Comparison of ENCODE assay signal across 12 cellular contexts in the genomic region with DNA sequence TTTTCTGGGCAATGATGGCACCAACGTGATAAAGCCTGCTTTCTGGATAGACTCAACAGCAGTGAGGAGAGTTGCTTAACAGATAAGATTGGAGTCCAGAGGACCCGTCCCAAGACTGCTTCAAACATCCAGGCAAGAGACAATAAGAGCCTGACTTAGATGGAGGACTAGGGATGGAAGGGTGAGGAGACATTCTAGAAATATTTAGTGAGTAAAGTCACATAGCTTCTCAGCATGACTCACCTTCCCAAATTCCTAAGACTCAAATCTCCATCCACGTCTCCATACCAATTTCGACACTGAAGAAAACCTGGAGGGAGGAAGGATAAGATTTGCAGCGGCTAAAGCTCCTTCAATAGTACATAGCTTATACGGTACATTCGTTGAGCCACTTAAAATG.
DNase-seq lines count a peak whose midpoint lies in the region; ATAC-seq and TF ChIP-seq lines count a peak whose summit lies in the region.
"Had no signal": no experiment of that assay in that cellular context is flagged by ENCODE, and none has a peak within 500 bp of the region (broad histone marks: within the 10 kb centered on the region; RNA-seq: fewer than 3 reads in every experiment).

No MANE protein-coding gene starts in this region.

- H3K27me3 Mint-ChIP-seq in activated CD4-positive, alpha-beta T cell treated with anti-CD3 and anti-CD28 coated beads, Interleukin-2, amount 10 ng/mL, durations not matched to agents 24 days and 14 days, result peaks cover 5% of the 10 kb centered on the region

- peaks cover 3% of the 10 kb centered on the region for H3K9me3 Mint-ChIP-seq in activated CD4-positive, alpha-beta T cell treated with anti-CD3 and anti-CD28 coated beads, Interleukin-2, amount 10 ng/mL, durations not matched to agents 24 days and 14 days
- H3K9me3 Mint-ChIP-seq: T-helper 1 cell treated with Interleukin-12 subunit alpha and Interleukin-12 subunit beta and Interleukin-4 antibody, amounts not matched to agents 30 μg/mL and 1 μg/mL, for 36 hours had no signal

- no peak overlapping the region for H3K4me3 Mint-ChIP-seq in activated CD4-positive, alpha-beta T cell treated with anti-CD3 and anti-CD28 coated beads, Interleukin-2, amount 10 ng/mL, durations not matched to agents 24 days and 14 days
- H3K4me3 Mint-ChIP-seq: naive thymus-derived CD4-positive, alpha-beta T cell; T-helper 1 cell treated with Interleukin-12 subunit alpha and Interleukin-12 subunit beta and Interleukin-4 antibody, amounts not matched to agents 30 μg/mL and 1 μg/mL, for 36 hours had no signal

- TF ChIP-seq CTCF in omental fat pad (IDR thresholded peaks at IDR 0.05) (no peak), GM13976 (IDR thresholded peaks at IDR 0.05; ENCODE audit: borderline replicate concordance, control extremely low read depth, extremely low read depth, insufficient read depth, missing control alignments) (no peak)

- peak overlapping the region; percentile 41 for H3K27ac ChIP-seq in epithelial cell of prostate

- peak; percentile 98 for DNase-seq in EH (ENCODE audit: low read depth)
- peak; percentile 88 for DNase-seq in RPMI7951 (ENCODE audit: low read depth)
- no peak for DNase-seq in epithelial cell of prostate (ENCODE audit: low read depth, low spot score)
- DNase-seq in omental fat pad (ENCODE audit: low spot score), result no peak
- DNase-seq in GM13976 (ENCODE audit: low spot score), result no peak
- DNase-seq in GF-D8 (lab: John Stamatoyannopoulos, UW), result no peak
- DNase-seq in activated CD4-positive, alpha-beta T cell treated with anti-CD3 and anti-CD28 coated beads, Interleukin-2, amount 10 ng/mL, durations not matched to agents 24 days and 14 days, result no peak
- DNase-seq: MM.1S; naive thymus-derived CD4-positive, alpha-beta T cell; stimulated activated CD4-positive, alpha-beta T cell treated with anti-CD3 and anti-CD28 coated beads, Interleukin-2, amount 100 ng/mL, for 48 hours had no signal

- intact Hi-C loops in activated CD4-positive, alpha-beta T cell treated with anti-CD3 and anti-CD28 coated beads, Interleukin-2, amount 10 ng/mL, durations not matched to agents 24 days and 14 days (cut with micrococcal nuclease), result no loop called here

- H3K4me1 Mint-ChIP-seq in activated CD4-positive, alpha-beta T cell treated with anti-CD3 and anti-CD28 coated beads, Interleukin-2, amount 10 ng/mL, durations not matched to agents 24 days and 14 days, result peaks cover 20% of the 10 kb centered on the region

- no peak overlapping the region for H3K27ac Mint-ChIP-seq in activated CD4-positive, alpha-beta T cell treated with anti-CD3 and anti-CD28 coated beads, Interleukin-2, amount 10 ng/mL, durations not matched to agents 24 days and 14 days
- H3K27ac Mint-ChIP-seq: naive thymus-derived CD4-positive, alpha-beta T cell; T-helper 1 cell treated with Interleukin-12 subunit alpha and Interleukin-12 subunit beta and Interleukin-4 antibody, amounts not matched to agents 30 μg/mL and 1 μg/mL, for 36 hours had no signal

- peak; percentile 34 for ATAC-seq in omental fat pad (ENCODE audit: low FRiP score)
- no peak for ATAC-seq in HG02840 (IDR thresholded peaks at IDR 0.05; ENCODE audit: low FRiP score, unreplicated experiment)

- no peaks in the 10 kb centered on the region for H3K36me3 Mint-ChIP-seq in activated CD4-positive, alpha-beta T cell treated with anti-CD3 and anti-CD28 coated beads, Interleukin-2, amount 10 ng/mL, durations not matched to agents 24 days and 14 days (ENCODE audit: low read depth)

- in situ Hi-C loops in GM13976 (cut with MboI; ENCODE audit: low sequenced_read_pairs, unreplicated experiment), result no loop called here

Comparison
In these comparisons a context has a peak if more than half of its experiments do, and no peak if none do; other contexts are left out.
1. DNase-seq: peak in EH (single experiment) and RPMI7951 (single experiment); none in epithelial cell of prostate (single experiment), omental fat pad (single experiment), GM13976 (single experiment), GF-D8 (single experiment) and activated CD4-positive, alpha-beta T cell treated with anti-CD3 and anti-CD28 coated beads, Interleukin-2, amount 10 ng/mL, durations not matched to agents 24 days and 14 days (single experiment).